8 cellular contexts compared by ENCODE assay signal in the genomic region with DNA sequence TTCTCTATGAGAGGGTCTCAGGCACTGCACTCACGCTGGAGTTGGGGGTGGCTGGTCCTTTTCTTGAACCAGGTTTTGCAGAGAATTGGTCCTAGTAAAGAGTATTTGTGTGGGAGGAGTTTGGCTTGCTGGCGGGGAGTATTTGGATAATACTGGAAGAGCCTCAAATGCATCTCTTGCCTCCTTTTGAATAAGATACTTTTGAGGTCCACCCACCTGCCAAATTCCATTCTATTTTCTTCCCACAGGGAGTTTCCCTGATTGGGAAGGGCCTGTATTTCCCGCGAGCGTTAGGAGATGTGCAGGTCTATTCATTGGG. TPM values are rescaled to one million over a fixed set of nuclear protein-coding genes. Genes with fewer than 3 reads are reported as not detected.
DNase-seq lines count a peak whose midpoint lies in the region; ATAC-seq and TF ChIP-seq lines count a peak whose summit lies in the region.

No MANE protein-coding gene starts in this region.

- H3K9me3 Mint-ChIP-seq in T-cell = no peaks in the 10 kb centered on the region

- H3K4me1 ChIP-seq in rectal smooth muscle tissue (ENCODE audit: control insufficient read depth, insufficient read depth, low read length) = no peaks in the 10 kb centered on the region

- H3K27ac ChIP-seq in rectal smooth muscle tissue (ENCODE audit: low read depth, low read length) = peak overlapping the region; percentile 65

- no peaks in the 10 kb centered on the region for H3K27me3 ChIP-seq in H7 (ENCODE audit: control insufficient read depth, insufficient read depth, low read length)
- no peaks in the 10 kb centered on the region for H3K27me3 ChIP-seq in rectal smooth muscle tissue (ENCODE audit: control insufficient read depth, insufficient read depth, low read length)

- H3K36me3 Mint-ChIP-seq in T-cell = peaks cover 2% of the 10 kb centered on the region

- H3K9ac ChIP-seq in rectal smooth muscle tissue (ENCODE audit: low read length) = peak overlapping the region; percentile 16

- CTCF ChIA-PET in T-cell (lab: Charles Lee) = interaction anchor here (0.5 to 2.8 kb wide), 5 partner anchors 26 to 181 kb away, joined by 3 to 11 read pairs (median 4); no protein-coding TSS in a partner anchor

- no peaks in the 10 kb centered on the region for H3K36me3 ChIP-seq in H7 (replicated peaks; ENCODE audit: control insufficient read depth, insufficient read depth, low read length)
- H3K36me3 ChIP-seq in rectal smooth muscle tissue (ENCODE audit: control insufficient read depth, insufficient read depth, low read length) = no peaks in the 10 kb centered on the region

- DNase-seq in H7 = no peak
- DNase-seq in T-cell = peak in 3 of 34 experiments; percentile 7 to 23 (median 21)
- no peak for DNase-seq in fibroblast of pulmonary artery (ENCODE audit: low read depth)
- DNase-seq in DMS79 treated with DMSO at 0.1 percent for 48 hours (lab: John Stamatoyannopoulos, UW) = no peak
- no peak for DNase-seq in stimulated activated CD8-positive, alpha-beta memory T cell treated with anti-CD3 and anti-CD28 coated beads, Interleukin-4, amount 100 ng/mL, for 48 hours

- POLR2A ChIA-PET in T-cell (lab: Charles Lee) = interaction anchor here (1.1 to 1.6 kb wide), 3 partner anchors 12 to 30 kb away, joined by 3 to 4 read pairs (median 3); no protein-coding TSS in a partner anchor

- peaks cover 54 to 65% (median 63%) of the 10 kb centered on the region in 3 donors for H3K4me1 Mint-ChIP-seq in T-cell

- no peaks in the 10 kb centered on the region for H3K27me3 Mint-ChIP-seq in T-cell

- H3K4me3 ChIP-seq in H7 (ENCODE audit: insufficient read depth, low read depth, low read length) = peak overlapping the region; percentile 45
- H3K4me3 ChIP-seq in fibroblast of pulmonary artery (replicated peaks; ENCODE audit: low read depth, low read length) = peak overlapping the region; percentile 53
- peak overlapping the region; percentile 67 for H3K4me3 ChIP-seq in rectal smooth muscle tissue (ENCODE audit: low read length)

- H3K4me3 Mint-ChIP-seq in T-cell = peak overlapping the region; percentile 78 to 86 (median 80)

- TF ChIP-seq CTCF in fibroblast of pulmonary artery (IDR thresholded peaks at IDR 0.05; ENCODE audit: low read length, missing control alignments) = no peak

- no peak for ATAC-seq in T-cell (replicated peaks in 1 of 4)
- no peak for ATAC-seq in HG03571 (IDR thresholded peaks at IDR 0.05; ENCODE audit: unreplicated experiment)
- ATAC-seq in HG03095 (IDR thresholded peaks at IDR 0.05; ENCODE audit: unreplicated experiment) = no peak

- peak overlapping the region; percentile 92 to 96 for H3K27ac Mint-ChIP-seq in T-cell

RNA-seq across cellular contexts. Expression of a gene that starts 0.5 kb away (rescaled TPM):
- 11.6 and 17.9 TPM in 2 replicates for total RNA-seq in H7 (2014; rRNA removed; shearing (Covaris generic))
- 10 to 100 TPM; 52.7 to 80.0 (median 62.6) TPM for total RNA-seq in T-cell
